In genomic region chr1:43558346-43558841, GRCh38 we compare ENCODE assay signal across 9 cellular contexts. TPM values are rescaled to one million over a fixed set of nuclear protein-coding genes. Genes with fewer than 3 reads are reported as not detected.
DNase-seq lines count a peak whose midpoint lies in the region; ATAC-seq and TF ChIP-seq lines count a peak whose summit lies in the region.
"Had no signal": no experiment of that assay in that cellular context is flagged by ENCODE, and none has a peak within 500 bp of the region (broad histone marks: within the 10 kb centered on the region; RNA-seq: fewer than 3 reads in every experiment).

No MANE protein-coding gene starts in this region.

- in situ Hi-C loops in GM13977 (cut with MboI; ENCODE audit: low pct_unique_long_range_greater_than_20kb, low sequenced_read_pairs, unreplicated experiment): no loop called here

- H3K27ac ChIP-seq in caudate nucleus (ENCODE audit: low read depth, low read length) (peak overlapping the region; percentile 33), left lung (peak overlapping the region in 1 of 2 donors; percentile 45), temporal lobe (ENCODE audit: low read depth, low read length) (peak overlapping the region; percentile 80)

- peaks cover 0 to 7% of the 10 kb centered on the region in 2 donors for H3K36me3 ChIP-seq in left lung

- DNase-seq in NCI-H128 (lab: John Stamatoyannopoulos, UW; ENCODE audit: unreplicated experiment) (peak; percentile 86), caudate nucleus (lab: John Stamatoyannopoulos, UW) (peak in 48 of 61 donors; percentile 19 to 86 (median 62)), left lung (peak in 1 of 2 donors; percentile 75), GM13977 (ENCODE audit: low spot score) (no peak), HEK293T (ENCODE audit: extremely low spot score) (no peak)
- DNase-seq: HCEC 1CT had no signal

- intact Hi-C loops in left lung (cut with DNase I): no loop called here

- H3K4me1 ChIP-seq in left lung: no peaks in the 10 kb centered on the region

- CTCF ChIA-PET in HEK293T (lab: Yijun Ruan, JAX): no interaction called here

- peak; percentile 77 for ATAC-seq in left lung
- ATAC-seq in HG02973 (IDR thresholded peaks at IDR 0.05; ENCODE audit: unreplicated experiment): no peak
- ATAC-seq in GM21619 (IDR thresholded peaks at IDR 0.05; ENCODE audit: unreplicated experiment): no peak

- TF ChIP-seq CTCF in left lung (IDR thresholded peaks at IDR 0.05) (no peak), GM13977 (IDR thresholded peaks at IDR 0.05; ENCODE audit: extremely low read depth, insufficient read depth, missing control alignments) (no peak)

- H3K4me3 ChIP-seq in left lung: no peak overlapping the region

- POLR2A ChIA-PET in HEK293T (lab: Yijun Ruan, JAX): no interaction called here

- H3K9me3 ChIP-seq in left lung: no peaks in the 10 kb centered on the region

- H3K27me3 ChIP-seq in left lung: no peaks in the 10 kb centered on the region

TF ChIP-seq in HEK293T, 16 proteins besides CTCF, POLR2A, EP300 and RAD21:
- TF ChIP-seq PKNOX1 (IDR thresholded peaks at IDR 0.05): no peak
- TF ChIP-seq FOXA1 (IDR thresholded peaks at IDR 0.05): no peak
- no peak for TF ChIP-seq SUZ12 (IDR thresholded peaks at IDR 0.05)

RNA-seq across cellular contexts. Expression of gene PTPRF, which starts 27.7 kb away (rescaled TPM):
- total RNA-seq in left lung: 100 to 1,000 TPM; 123 to 279 TPM
- 60.7 TPM for total RNA-seq in temporal lobe

Comparison
In these comparisons a context has a peak if more than half of its experiments do, and no peak if none do; other contexts are left out.
1. DNase-seq: peak in NCI-H128 (single experiment) and caudate nucleus (48 of 61); none in GM13977 (single experiment) and HEK293T (single experiment).